In genomic region chr9:111957856-111958631, GRCh38 we compare ENCODE assay signal across 7 cellular contexts.
DNase-seq lines count a peak whose midpoint lies in the region; ATAC-seq lines count a peak whose summit lies in the region.

No MANE protein-coding gene starts in this region.

- H3K4me1 Mint-ChIP-seq in natural killer cell treated with Interleukin-12 subunit alpha and Interleukin-12 subunit beta and Interleukin-15 and Interleukin-18, amount 100 ng/mL, for 72 hours (ENCODE audit: low read depth in 2 of 2): peaks cover 9% of the 10 kb centered on the region in 2 donors

- intact Hi-C loops in left colon (cut with DNase I, micrococcal nuclease): no loop called here

- H3K27me3 Mint-ChIP-seq in natural killer cell treated with Interleukin-12 subunit alpha and Interleukin-12 subunit beta and Interleukin-15 and Interleukin-18, amount 100 ng/mL, for 72 hours: peaks cover 0 to 28% of the 10 kb centered on the region in 2 donors

- ATAC-seq in HG03095 (IDR thresholded peaks at IDR 0.05; ENCODE audit: unreplicated experiment) (peak; percentile 52), left colon (no peak), GM18519 (IDR thresholded peaks at IDR 0.05; ENCODE audit: low FRiP score, unreplicated experiment) (no peak)
- ATAC-seq in natural killer cell treated with Interleukin-12 subunit alpha and Interleukin-12 subunit beta and Interleukin-15 and Interleukin-18, amount 100 ng/mL, for 72 hours: peak; percentile 81 to 84

- no peaks in the 10 kb centered on the region for H3K36me3 Mint-ChIP-seq in natural killer cell treated with Interleukin-12 subunit alpha and Interleukin-12 subunit beta and Interleukin-15 and Interleukin-18, amount 100 ng/mL, for 72 hours

- H3K9me3 Mint-ChIP-seq in natural killer cell treated with Interleukin-12 subunit alpha and Interleukin-12 subunit beta and Interleukin-15 and Interleukin-18, amount 100 ng/mL, for 72 hours: no peaks in the 10 kb centered on the region

- H3K4me3 Mint-ChIP-seq in natural killer cell treated with Interleukin-12 subunit alpha and Interleukin-12 subunit beta and Interleukin-15 and Interleukin-18, amount 100 ng/mL, for 72 hours: peak overlapping the region; percentile 48

- peak; percentile 98 for DNase-seq in GM04503 (ENCODE audit: low read depth)
- DNase-seq in RPMI8226: peak; percentile 5
- peak; percentile 96 for DNase-seq in dermis blood vessel endothelial cell
- no peak for DNase-seq in natural killer cell treated with Interleukin-12 subunit alpha and Interleukin-12 subunit beta and Interleukin-15 and Interleukin-18, amount 100 ng/mL, for 72 hours (ENCODE audit: low spot score)
- no peak for DNase-seq in left colon

- peak overlapping the region in 1 of 2 donors; percentile 32 for H3K27ac Mint-ChIP-seq in natural killer cell treated with Interleukin-12 subunit alpha and Interleukin-12 subunit beta and Interleukin-15 and Interleukin-18, amount 100 ng/mL, for 72 hours

Comparison
In these comparisons a context has a peak if more than half of its experiments do, and no peak if none do; other contexts are left out.
1. DNase-seq: peak in GM04503 (single experiment), RPMI8226 (single experiment) and dermis blood vessel endothelial cell (single experiment); none in natural killer cell treated with Interleukin-12 subunit alpha and Interleukin-12 subunit beta and Interleukin-15 and Interleukin-18, amount 100 ng/mL, for 72 hours (single experiment) and left colon (0 of 2).
2. ATAC-seq: peak in HG03095 (single experiment) and natural killer cell treated with Interleukin-12 subunit alpha and Interleukin-12 subunit beta and Interleukin-15 and Interleukin-18, amount 100 ng/mL, for 72 hours (2 of 2); none in left colon (single experiment) and GM18519 (single experiment).